In the genomic region with DNA sequence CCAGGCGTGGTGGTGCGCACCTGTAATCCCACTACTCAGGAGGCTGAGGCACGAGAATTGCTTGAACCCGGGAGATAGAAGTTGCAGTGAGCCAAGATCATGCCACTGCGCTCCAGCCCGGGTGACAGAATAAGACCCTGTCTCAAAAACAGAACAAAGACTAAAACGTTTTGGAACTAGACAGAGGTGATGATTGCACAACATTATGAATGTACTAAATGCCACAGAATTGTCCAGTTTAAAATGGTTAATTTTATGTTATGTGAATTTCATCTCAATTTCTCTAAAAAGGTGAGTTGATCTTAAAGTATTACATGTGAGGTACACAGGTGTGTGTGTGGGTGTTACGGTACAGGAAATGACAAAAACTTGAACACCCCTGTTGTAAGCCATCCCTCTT, we compare ENCODE assay signal across 26 cellular contexts. TPM values are rescaled to one million over a fixed set of nuclear protein-coding genes. Genes with fewer than 3 reads are reported as not detected.
DNase-seq lines count a peak whose midpoint lies in the region; ATAC-seq and TF ChIP-seq lines count a peak whose summit lies in the region.
"Had no signal": no experiment of that assay in that cellular context is flagged by ENCODE, and none has a peak within 500 bp of the region (broad histone marks: within the 10 kb centered on the region; RNA-seq: fewer than 3 reads in every experiment).

No MANE protein-coding gene starts in this region.

- peaks cover 10 to 54% (median 30%) of the 10 kb centered on the region in 4 donors for H3K4me1 Mint-ChIP-seq in CD4-positive, CD25-positive, alpha-beta regulatory T cell
- H3K4me1 Mint-ChIP-seq: endodermal cell had no signal

- intact Hi-C loops in PC-9 (cut with micrococcal nuclease; ENCODE audit: unreplicated experiment) = loop anchor here (2.0 to 10.0 kb wide), 3 partner anchors 16 to 568 kb away; partner anchors contain the start of genes P2RX4 and RHOF
- intact Hi-C loops in right lobe of liver (cut with DNase I) = loop anchor here (10.0 kb wide), 2 partner anchors 92 to 102 kb away; partner anchors contain the start of gene P2RX7 (in 1 of the 2)
- intact Hi-C loops in A673 (cut with micrococcal nuclease; ENCODE audit: unreplicated experiment) = no loop called here

- H3K36me3 ChIP-seq in CD4-positive, CD25-positive, alpha-beta regulatory T cell (ENCODE audit: control insufficient read depth, insufficient read depth, low read length) = peaks cover 18% of the 10 kb centered on the region
- peaks cover 7% of the 10 kb centered on the region; the same call in 1 of the 2 replicates for H3K36me3 ChIP-seq in PC-9 (ENCODE audit: low read depth)
- no peaks in the 10 kb centered on the region for H3K36me3 ChIP-seq in right lobe of liver
- H3K36me3 ChIP-seq in A673 (ENCODE audit: insufficient read depth, low read length, poor library complexity, severe bottlenecking) = no peaks in the 10 kb centered on the region
- H3K36me3 ChIP-seq: neural progenitor cell had no signal

- TF ChIP-seq POLR2A in right lobe of liver (IDR thresholded peaks at IDR 0.05) = no peak

- TF ChIP-seq CTCF in 22Rv1 (IDR thresholded peaks at IDR 0.05) (no peak), PC-9 (conservative IDR thresholded peaks at IDR 0.05) (no peak), right lobe of liver (IDR thresholded peaks at IDR 0.05) (no peak), A673 (conservative IDR thresholded peaks at IDR 0.05; ENCODE audit: low read depth, low read length) (no peak)

- H3K4me1 ChIP-seq in CD4-positive, CD25-positive, alpha-beta regulatory T cell (ENCODE audit: control insufficient read depth, insufficient read depth, low read length, poor library complexity, severe bottlenecking) = peaks cover 33% of the 10 kb centered on the region
- H3K4me1 ChIP-seq in PC-9 (replicated peaks; ENCODE audit: insufficient read depth) (peaks cover 46% of the 10 kb centered on the region), right lobe of liver (peaks cover 0 to 34% (median 9%) of the 10 kb centered on the region in 4 donors), A673 (ENCODE audit: insufficient read depth, low read length, poor library complexity, severe bottlenecking) (no peaks in the 10 kb centered on the region)
- H3K4me1 ChIP-seq: neural progenitor cell had no signal

- BruUV-seq in PC-9 (replicated peaks; lab: Mats Ljungman, UMichigan) (no TSS peak), A673 (replicated peaks; lab: Mats Ljungman, UMichigan) (no TSS peak)

- H3K9me3 Mint-ChIP-seq in CD4-positive, CD25-positive, alpha-beta regulatory T cell = no peaks in the 10 kb centered on the region
- H3K9me3 Mint-ChIP-seq: endodermal cell; GM23338; neural progenitor cell; stimulated activated naive CD8-positive, alpha-beta T cell treated with anti-CD3 and anti-CD28 coated beads, Interleukin-15, amount 100 ng/mL, for 72 hours had no signal

- H3K79me2 ChIP-seq in PC-9 (ENCODE audit: low read depth) = peaks cover 5% of the 10 kb centered on the region; the same call in 1 of the 2 replicates

- H3K4me3 ChIP-seq in CD4-positive, CD25-positive, alpha-beta regulatory T cell (ENCODE audit: low read depth, low read length) = no peak overlapping the region
- H3K4me3 ChIP-seq in PC-9 = no peak overlapping the region
- H3K4me3 ChIP-seq in right lobe of liver = no peak overlapping the region
- no peak overlapping the region for H3K4me3 ChIP-seq in A673 (ENCODE audit: low read depth, low read length, poor library complexity, severe bottlenecking)
- H3K4me3 ChIP-seq: esophagus muscularis mucosa, GM23338, left ventricle myocardium inferior, neural progenitor cell, sigmoid colon, tibial nerve had no signal

- H3K4me2 ChIP-seq in PC-9 = peak overlapping the region; percentile 64
- H3K4me2 ChIP-seq: GM23338, KMS-11, neural progenitor cell had no signal

- H2AFZ ChIP-seq in PC-9 = no peak overlapping the region
- H2AFZ ChIP-seq: GM23338, neural progenitor cell had no signal

- POLR2A ChIA-PET in PC-9 (lab: Charles Lee; ENCODE audit: unreplicated experiment) (no interaction called here), A673 (lab: Charles Lee; ENCODE audit: low non-redundant PET) (no interaction called here)

- H3K27ac ChIP-seq in 22Rv1 = peak overlapping the region; percentile 87
- no peak overlapping the region for H3K27ac ChIP-seq in CD4-positive, CD25-positive, alpha-beta regulatory T cell (ENCODE audit: insufficient read depth, low read length, poor library complexity, severe bottlenecking)
- peak overlapping the region; percentile 92 for H3K27ac ChIP-seq in PC-9
- H3K27ac ChIP-seq in right lobe of liver = peak overlapping the region in 2 of 3 donors; percentile 85 to 92
- no peak overlapping the region for H3K27ac ChIP-seq in A673 (ENCODE audit: low read depth, low read length, poor library complexity, severe bottlenecking)
- H3K27ac ChIP-seq: esophagus muscularis mucosa, left ventricle myocardium inferior, neural progenitor cell, sigmoid colon, tibial nerve had no signal

- H3K4me3 Mint-ChIP-seq in CD4-positive, CD25-positive, alpha-beta regulatory T cell = peak overlapping the region in 1 of 4 donors; percentile 10
- H3K4me3 Mint-ChIP-seq: endodermal cell; GM23338; neural progenitor cell; stimulated activated naive CD8-positive, alpha-beta T cell treated with anti-CD3 and anti-CD28 coated beads, Interleukin-15, amount 100 ng/mL, for 72 hours had no signal

- H3K36me3 Mint-ChIP-seq in CD4-positive, CD25-positive, alpha-beta regulatory T cell = peaks cover 11% of the 10 kb centered on the region

- CTCF ChIA-PET in PC-9 (lab: Charles Lee) (no interaction called here), A673 (lab: Charles Lee) (no interaction called here)

- H3K9me3 ChIP-seq in CD4-positive, CD25-positive, alpha-beta regulatory T cell (ENCODE audit: control insufficient read depth in 2 of 2, low read length in 2 of 2) = no peaks in the 10 kb centered on the region
- H3K9me3 ChIP-seq in PC-9 (ENCODE audit: insufficient read depth, low read depth) (no peaks in the 10 kb centered on the region), right lobe of liver (no peaks in the 10 kb centered on the region), A673 (ENCODE audit: low read depth, low read length, poor library complexity, severe bottlenecking) (no peaks in the 10 kb centered on the region)
- H3K9me3 ChIP-seq: esophagus muscularis mucosa, left ventricle myocardium inferior, sigmoid colon, tibial nerve had no signal

- 79% methylated on average over 5 of the region's 8 CpGs for WGBS in right lobe of liver (ENCODE audit: insufficient coverage, low coverage, low lambda C conversion rate, missing lambda C conversion rate)

- H3K27me3 Mint-ChIP-seq in CD4-positive, CD25-positive, alpha-beta regulatory T cell = no peaks in the 10 kb centered on the region
- H3K27me3 Mint-ChIP-seq: stimulated activated naive CD8-positive, alpha-beta T cell treated with anti-CD3 and anti-CD28 coated beads, Interleukin-15, amount 100 ng/mL, for 72 hours had no signal

- H3K27ac Mint-ChIP-seq in CD4-positive, CD25-positive, alpha-beta regulatory T cell = peak overlapping the region in 2 of 3 donors; percentile 31 to 82
- H3K27ac Mint-ChIP-seq: endodermal cell, GM23338, neural progenitor cell had no signal

- H3K9me2 ChIP-seq in PC-9 (ENCODE audit: insufficient read depth) = no peaks in the 10 kb centered on the region

- no peaks in the 10 kb centered on the region for H4K20me1 ChIP-seq in PC-9 (ENCODE audit: insufficient read depth)

- peaks cover 35% of the 10 kb centered on the region for H3F3A ChIP-seq in PC-9 (ENCODE audit: insufficient read depth, low read depth)

- H3K27me3 ChIP-seq in CD4-positive, CD25-positive, alpha-beta regulatory T cell (ENCODE audit: control insufficient read depth, insufficient read depth, low read length) = no peaks in the 10 kb centered on the region
- H3K27me3 ChIP-seq in PC-9 (ENCODE audit: insufficient read depth, low read depth) (no peaks in the 10 kb centered on the region), right lobe of liver (no peaks in the 10 kb centered on the region), A673 (replicated peaks; ENCODE audit: insufficient read depth, low read depth, low read length, poor library complexity) (no peaks in the 10 kb centered on the region)
- H3K27me3 ChIP-seq: esophagus muscularis mucosa, neural progenitor cell, sigmoid colon, tibial nerve had no signal

- no peak for ATAC-seq in CD4-positive, CD25-positive, alpha-beta regulatory T cell (ENCODE audit: low read depth in 2 of 2)
- ATAC-seq in right lobe of liver (no peak), GM18870 (IDR thresholded peaks at IDR 0.05; ENCODE audit: unreplicated experiment) (no peak)
- ATAC-seq: GM23338; stimulated activated naive CD8-positive, alpha-beta T cell treated with anti-CD3 and anti-CD28 coated beads, Interleukin-15, amount 100 ng/mL, for 72 hours had no signal

- DNase-seq in CD4-positive, CD25-positive, alpha-beta regulatory T cell = peak in 1 of 3 donors; percentile 30
- no peak for DNase-seq in PC-9
- no peak for DNase-seq in right lobe of liver
- no peak for DNase-seq in A673 (ENCODE audit: low spot score)
- no peak for DNase-seq in HT-29 (ENCODE audit: low spot score)
- no peak for DNase-seq in NCI-H345 treated with DMSO at 0.1 percent for 48 hours (lab: John Stamatoyannopoulos, UW; ENCODE audit: unreplicated experiment)
- DNase-seq: activated CD4-positive, alpha-beta T cell treated with anti-CD3 and anti-CD28 coated beads, Interleukin-2, amount 50 U/mL, for 1 hour; activated gamma-delta T cell treated with Interleukin-2 at 50 U/mL for 16 hours; anterior cingulate cortex; COR-L47; endodermal cell; foreskin melanocyte; left ventricle myocardium inferior; NCI-H1436 treated with DMSO at 0.1 percent for 48 hours; NCI-H526; RPMI8226; sigmoid colon; stimulated activated CD4-positive, alpha-beta T cell treated with anti-CD3 and anti-CD28 coated beads, Interleukin-15, amount 100 ng/mL, for 24 hours; stimulated activated naive CD8-positive, alpha-beta T cell treated with anti-CD3 and anti-CD28 coated beads, Interleukin-15, amount 100 ng/mL, for 72 hours had no signal

RNA-seq across cellular contexts. Expression of gene P2RX4, which starts 16.5 kb away (rescaled TPM):
- total RNA-seq in CD4-positive, CD25-positive, alpha-beta regulatory T cell = 38.1 TPM
- 10 to 100 TPM; 27.8 to 33.7 (median 28.4) TPM for polyA plus RNA-seq in CD4-positive, CD25-positive, alpha-beta regulatory T cell
- total RNA-seq in PC-9 (2021) = 21.0 and 28.1 TPM in 2 replicates
- total RNA-seq in right lobe of liver = 10 to 100 TPM; 11.5 to 79.7 (median 21.9) TPM
- 7.6 and 9.9 TPM in 2 replicates for total RNA-seq in A673 (2021)
- total RNA-seq in HT-29 (2014; rRNA removed; shearing (Covaris generic)) = 11.2 and 15.5 TPM in 2 replicates

Comparison
In these comparisons a context has a peak if more than half of its experiments do, and no peak if none do; other contexts are left out.
1. H3K27ac ChIP-seq: peak in 22Rv1 (single experiment), PC-9 (single experiment) and right lobe of liver (2 of 3); none in CD4-positive, CD25-positive, alpha-beta regulatory T cell (single experiment) and A673 (single experiment).